ENCODE assay signal across 8 cellular contexts in the genomic region with DNA sequence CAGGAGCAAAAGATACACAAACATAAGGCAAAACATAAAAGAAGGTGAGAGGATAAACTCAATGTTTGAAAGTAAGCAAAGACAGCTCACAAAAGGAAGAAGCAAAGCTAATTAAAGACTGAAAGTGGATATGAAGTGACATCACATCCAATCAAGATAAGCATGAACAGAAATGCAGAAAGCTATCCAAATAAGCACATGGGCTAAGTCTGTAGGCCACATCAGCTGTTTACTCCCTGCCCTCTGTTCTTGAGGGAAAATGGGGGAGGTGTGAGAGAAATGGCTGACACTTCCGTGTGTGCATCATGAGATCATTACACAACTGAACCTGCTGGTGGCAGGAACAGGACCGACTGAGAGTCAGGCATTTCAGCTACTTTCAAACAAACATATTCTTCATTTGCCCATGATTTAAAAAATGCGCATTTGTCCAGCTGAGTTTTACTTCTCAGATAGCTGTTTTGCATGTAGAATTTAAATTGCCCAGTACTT. TPM values are rescaled to one million over a fixed set of nuclear protein-coding genes. Genes with fewer than 3 reads are reported as not detected.
DNase-seq lines count a peak whose midpoint lies in the region; ATAC-seq, FAIRE-seq and TF ChIP-seq lines count a peak whose summit lies in the region.

No MANE protein-coding gene starts in this region.

- intact Hi-C loops in gastrocnemius medialis (cut with DNase I; ENCODE audit: low total_unique reads), result no loop called here

- DNase-seq in A549 (ENCODE audit: low read depth in 1 of 2, low spot score in 1 of 2), result peak; percentile 25 to 69
- DNase-seq in GM13976 (ENCODE audit: low spot score), result peak; percentile 21
- DNase-seq in RPMI8226, result peak; percentile 49
- peak; percentile 82 for DNase-seq in fibroblast of villous mesenchyme (ENCODE audit: low read depth)
- DNase-seq in gastrocnemius medialis, result no peak
- no peak for DNase-seq in NCI-H2171 (lab: John Stamatoyannopoulos, UW)
- no peak for DNase-seq in stimulated activated CD4-positive, alpha-beta T cell treated with anti-CD3 and anti-CD28 coated beads, Interleukin-2, amount 100 ng/mL, for 48 hours

- H3K9me3 ChIP-seq in A549, result no peaks in the 10 kb centered on the region
- no peaks in the 10 kb centered on the region for H3K9me3 ChIP-seq in gastrocnemius medialis

- FAIRE-seq in A549 (lab: Jason Lieb, UNC), result no peak

- no peak for TF ChIP-seq POLR2A in A549 (IDR thresholded peaks at IDR 0.05; ENCODE audit: low read length)
- TF ChIP-seq POLR2A in gastrocnemius medialis (IDR thresholded peaks at IDR 0.05), result no peak

- H3K27me3 ChIP-seq in gastrocnemius medialis, result no peaks in the 10 kb centered on the region

- H3K27ac ChIP-seq in A549, result peak overlapping the region; percentile 5 to 26; a peak in 2 of 6 replicates
- no peak overlapping the region for H3K27ac ChIP-seq in gastrocnemius medialis

- H3K36me3 ChIP-seq in gastrocnemius medialis, result no peaks in the 10 kb centered on the region

- TF ChIP-seq RAD21 in A549 (conservative IDR thresholded peaks at IDR 0.05 in 1 of 2, IDR thresholded peaks at IDR 0.05 in 1 of 2), result no peak

- WGBS in A549 (ENCODE audit: missing lambda C conversion rate), result 40% methylated on average over 3 of the region's 3 CpGs

- TF ChIP-seq EP300 in A549 (IDR thresholded peaks at IDR 0.05), result no peak

- in situ Hi-C loops in GM13976 (cut with MboI; ENCODE audit: low sequenced_read_pairs, unreplicated experiment), result no loop called here
- in situ Hi-C loops in gastrocnemius medialis (cut with MboI; ENCODE audit: low sequenced_read_pairs in 4 of 4), result no loop called here

- ATAC-seq in A549 (peak; percentile 77 to 85), gastrocnemius medialis (peak; percentile 73 to 74), GM19455 (IDR thresholded peaks at IDR 0.05; ENCODE audit: unreplicated experiment) (no peak)

- H3K4me1 ChIP-seq in A549 (peaks cover 8% of the 10 kb centered on the region; the same call in 1 of the 3 replicates), gastrocnemius medialis (no peaks in the 10 kb centered on the region)

- H3K4me2 ChIP-seq in A549, result peak overlapping the region; percentile 46

- no peak overlapping the region for H3K4me3 ChIP-seq in A549
- H3K4me3 ChIP-seq in fibroblast of villous mesenchyme (ENCODE audit: low read depth, low read length), result no peak overlapping the region
- H3K4me3 ChIP-seq in gastrocnemius medialis, result no peak overlapping the region

- POLR2A ChIA-PET in A549 (lab: Yijun Ruan, JAX), result interaction anchor here (1.1 kb wide), 1 partner anchor 27 kb away, joined by 3 read pairs; a partner anchor contains a TSS

- TF ChIP-seq CTCF in A549 (IDR thresholded peaks at IDR 0.05) (no peak), GM13976 (IDR thresholded peaks at IDR 0.05; ENCODE audit: borderline replicate concordance, control extremely low read depth, extremely low read depth, insufficient read depth, missing control alignments) (no peak), fibroblast of villous mesenchyme (IDR thresholded peaks at IDR 0.05; ENCODE audit: insufficient read depth, low read depth, low read length) (peak; percentile 6), gastrocnemius medialis (IDR thresholded peaks at IDR 0.05 in 4 of 5, conservative IDR thresholded peaks at IDR 0.05 in 1 of 5) (no peak)

- CTCF ChIA-PET in A549 (lab: Yijun Ruan, JAX), result no interaction called here

TF ChIP-seq in A549, 52 proteins besides CTCF, POLR2A, EP300 and RAD21:
- TF ChIP-seq MAFK (IDR thresholded peaks at IDR 0.05; ENCODE audit: partially characterized antibody), result no peak
- TF ChIP-seq EHMT2 (IDR thresholded peaks at IDR 0.05; ENCODE audit: low read depth), result no peak
- TF ChIP-seq TP53 (CRISPR knock-in tag; IDR thresholded peaks at IDR 0.05), result no peak
- TF ChIP-seq POLR2AphosphoS2 (conservative IDR thresholded peaks at IDR 0.05; ENCODE audit: low read length), result no peak
- TF ChIP-seq, protein P1, sequence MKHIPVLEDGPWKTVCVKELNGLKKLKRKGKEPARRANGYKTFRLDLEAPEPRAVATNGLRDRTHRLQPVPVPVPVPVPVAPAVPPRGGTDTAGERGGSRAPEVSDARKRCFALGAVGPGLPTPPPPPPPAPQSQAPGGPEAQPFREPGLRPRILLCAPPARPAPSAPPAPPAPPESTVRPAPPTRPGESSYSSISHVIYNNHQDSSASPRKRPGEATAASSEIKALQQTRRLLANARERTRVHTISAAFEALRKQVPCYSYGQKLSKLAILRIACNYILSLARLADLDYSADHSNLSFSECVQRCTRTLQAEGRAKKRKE (CRISPR knock-in tag; IDR thresholded peaks at IDR 0.05; ENCODE audit: low read depth), result no peak
- TF ChIP-seq HOXB13 (CRISPR knock-in tag; IDR thresholded peaks at IDR 0.05; ENCODE audit: low read depth), result no peak
- no peak for TF ChIP-seq CEBPB (IDR thresholded peaks at IDR 0.05)
- TF ChIP-seq MAZ (IDR thresholded peaks at IDR 0.05; ENCODE audit: borderline replicate concordance, low read depth, low read length), result no peak
- TF ChIP-seq, protein P2, sequence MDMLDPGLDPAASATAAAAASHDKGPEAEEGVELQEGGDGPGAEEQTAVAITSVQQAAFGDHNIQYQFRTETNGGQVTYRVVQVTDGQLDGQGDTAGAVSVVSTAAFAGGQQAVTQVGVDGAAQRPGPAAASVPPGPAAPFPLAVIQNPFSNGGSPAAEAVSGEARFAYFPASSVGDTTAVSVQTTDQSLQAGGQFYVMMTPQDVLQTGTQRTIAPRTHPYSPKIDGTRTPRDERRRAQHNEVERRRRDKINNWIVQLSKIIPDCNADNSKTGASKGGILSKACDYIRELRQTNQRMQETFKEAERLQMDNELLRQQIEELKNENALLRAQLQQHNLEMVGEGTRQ (IDR thresholded peaks at IDR 0.05), result no peak
- TF ChIP-seq RCOR1 (IDR thresholded peaks at IDR 0.05; ENCODE audit: low read depth, low read length), result no peak

RNA-seq across cellular contexts. Expression of a gene that starts 27.3 kb away (rescaled TPM):
- 18.1 and 18.7 TPM in 2 replicates for polyA plus RNA-seq in A549 (2011; rRNA removed)
- 2.2 and 2.5 TPM in 2 replicates for polyA plus RNA-seq in A549 (2012; cell fraction: cytosol; rRNA removed)
- polyA plus RNA-seq in A549 (2012; cell fraction: nucleus; rRNA removed), result 0.88 and 2.1 TPM in 2 replicates
- 7.9 to 10.2 TPM (median 8.5 TPM) in 3 replicates for polyA plus RNA-seq in A549 (2017; fragmentation: RNase III; extraction: RNeasy Plus Mini Kit Qiagen cat#74134 plus additional on column Dnase treatment)
- polyA minus RNA-seq in A549 (2011; rRNA and poly(A)+ RNA removed), result 22.8 and 27.2 TPM in 2 replicates
- 63.5 and 78.2 TPM in 2 replicates for total RNA-seq in fibroblast of villous mesenchyme
- 10 to 100 TPM; 14.9 to 37.0 (median 28.3) TPM for total RNA-seq in gastrocnemius medialis

Comparison
In these comparisons a context has a peak if more than half of its experiments do, and no peak if none do; other contexts are left out.
1. DNase-seq: peak in A549 (2 of 2), GM13976 (single experiment), RPMI8226 (single experiment) and fibroblast of villous mesenchyme (single experiment); none in gastrocnemius medialis (0 of 2), NCI-H2171 (single experiment) and stimulated activated CD4-positive, alpha-beta T cell treated with anti-CD3 and anti-CD28 coated beads, Interleukin-2, amount 100 ng/mL, for 48 hours (0 of 2).
2. H3K27ac ChIP-seq: peak in A549 (2 of 2); none in gastrocnemius medialis (0 of 4).